8 cellular contexts compared by ENCODE assay signal in genomic region chr17:36947922-36948716, GRCh38. TPM values are rescaled to one million over a fixed set of nuclear protein-coding genes. Genes with fewer than 3 reads are reported as not detected.
A peak's percentile ranks its signal among the peaks of the same experiment; 100 is the strongest.
DNase-seq lines count a peak whose midpoint lies in the region; ATAC-seq and TF ChIP-seq lines count a peak whose summit lies in the region.

No MANE protein-coding gene starts in this region.

- peaks cover 54% of the 10 kb centered on the region for H3K4me1 Mint-ChIP-seq in activated CD4-positive, alpha-beta memory T cell treated with anti-CD3 and anti-CD28 coated beads, Interleukin-2, amount 10 ng/mL, durations not matched to agents 7 days and 5 days

- TF ChIP-seq CTCF in left ventricle myocardium inferior (IDR thresholded peaks at IDR 0.05; ENCODE audit: borderline replicate concordance) = no peak

- peak overlapping the region; percentile 89 for H3K4me3 ChIP-seq in left ventricle myocardium inferior
- peak overlapping the region; percentile 66 to 94 (median 85) for H3K4me3 ChIP-seq in skin epidermis

- H3K4me3 Mint-ChIP-seq in activated CD4-positive, alpha-beta memory T cell treated with anti-CD3 and anti-CD28 coated beads, Interleukin-2, amount 10 ng/mL, durations not matched to agents 7 days and 5 days = peak overlapping the region; percentile 91

- H3K27me3 Mint-ChIP-seq in activated CD4-positive, alpha-beta memory T cell treated with anti-CD3 and anti-CD28 coated beads, Interleukin-2, amount 10 ng/mL, durations not matched to agents 7 days and 5 days = peaks cover 48% of the 10 kb centered on the region

- H3K27ac Mint-ChIP-seq in activated CD4-positive, alpha-beta memory T cell treated with anti-CD3 and anti-CD28 coated beads, Interleukin-2, amount 10 ng/mL, durations not matched to agents 7 days and 5 days = peak overlapping the region; percentile 89

- CTCF ChIA-PET in activated CD4-positive, alpha-beta memory T cell treated with anti-CD3 and anti-CD28 coated beads, Interleukin-2, amount 10 ng/mL, durations not matched to agents 7 days and 5 days (lab: Charles Lee) = interaction anchor here (0.9 to 1.6 kb wide), 2 partner anchors 100 to 272 kb away, joined by 3 read pairs; no protein-coding TSS in a partner anchor

- peak; percentile 11 for ATAC-seq in HG03175 (IDR thresholded peaks at IDR 0.05; ENCODE audit: unreplicated experiment)
- ATAC-seq in GM19328 (IDR thresholded peaks at IDR 0.05; ENCODE audit: unreplicated experiment) = no peak

- H3K36me3 Mint-ChIP-seq in activated CD4-positive, alpha-beta memory T cell treated with anti-CD3 and anti-CD28 coated beads, Interleukin-2, amount 10 ng/mL, durations not matched to agents 7 days and 5 days (ENCODE audit: low read depth) = peaks cover 34% of the 10 kb centered on the region

- intact Hi-C loops in left ventricle myocardium inferior (cut with micrococcal nuclease) = no loop called here

- peaks cover 25% of the 10 kb centered on the region for H3K36me3 ChIP-seq in left ventricle myocardium inferior

- in situ Hi-C loops in Caki2 (cut with HindIII; ENCODE audit: low pct_unique_long_range_greater_than_20kb, low sequenced_read_pairs) = no loop called here

- H3K9me3 ChIP-seq in left ventricle myocardium inferior (replicated peaks) = no peaks in the 10 kb centered on the region

- POLR2A ChIA-PET in activated CD4-positive, alpha-beta memory T cell treated with anti-CD3 and anti-CD28 coated beads, Interleukin-2, amount 10 ng/mL, durations not matched to agents 7 days and 5 days (lab: Charles Lee) = interaction anchor here (0.6 to 2.2 kb wide), 16 partner anchors 10 to 411 kb away, joined by 3 to 10 read pairs (median 5); partner anchors contain the start of genes LHX1 and MRM1

- peaks cover 32% of the 10 kb centered on the region for H3K4me1 ChIP-seq in left ventricle myocardium inferior

- no peaks in the 10 kb centered on the region for H3K9me3 Mint-ChIP-seq in activated CD4-positive, alpha-beta memory T cell treated with anti-CD3 and anti-CD28 coated beads, Interleukin-2, amount 10 ng/mL, durations not matched to agents 7 days and 5 days

- DNase-seq in Caki2 (ENCODE audit: low read depth) (peak; percentile 27), left ventricle myocardium inferior (no peak), SK-N-DZ (ENCODE audit: low spot score) (no peak), occipital lobe (lab: John Stamatoyannopoulos, UW) (no peak)
- DNase-seq in activated CD4-positive, alpha-beta memory T cell treated with anti-CD3 and anti-CD28 coated beads, Interleukin-2, amount 10 ng/mL, durations not matched to agents 7 days and 5 days = no peak

- H3K27ac ChIP-seq in left ventricle myocardium inferior (replicated peaks) (peak overlapping the region; percentile 88), skin epidermis (peak overlapping the region in 20 of 21 experiments; percentile 30 to 96 (median 90))

- H3K27me3 ChIP-seq in left ventricle myocardium inferior (ENCODE audit: low read depth) = peaks cover 48% of the 10 kb centered on the region

RNA-seq across cellular contexts. Expression of gene AATF, which starts 0.6 kb away (rescaled TPM):
- total RNA-seq in Caki2 (2014; rRNA removed; shearing (Covaris generic); ENCODE audit: low replicate concordance) = 49.9 and 72.7 TPM in 2 replicates
- 10 to 100 TPM; 76.7 to 78.8 TPM for total RNA-seq in activated CD4-positive, alpha-beta memory T cell treated with anti-CD3 and anti-CD28 coated beads, Interleukin-2, amount 10 ng/mL, durations not matched to agents 7 days and 5 days
- total RNA-seq in left ventricle myocardium inferior (24.2 TPM), occipital lobe (16.1 TPM)
- 30.3 and 49.6 TPM in 2 replicates for polyA plus RNA-seq in SK-N-DZ (2014; cell fraction: cytosol; rRNA removed)
- polyA plus RNA-seq in SK-N-DZ (2014; cell fraction: nucleus; rRNA removed) = 15.5 and 27.1 TPM in 2 replicates

RNA-seq across cellular contexts. Expression of gene LHX1, which starts 10.8 kb away (rescaled TPM):
- 4.0 and 6.9 TPM in 2 replicates for total RNA-seq in Caki2 (2014; rRNA removed; shearing (Covaris generic); ENCODE audit: low replicate concordance)
- under 1 TPM; 0.18 TPM for total RNA-seq in activated CD4-positive, alpha-beta memory T cell treated with anti-CD3 and anti-CD28 coated beads, Interleukin-2, amount 10 ng/mL, durations not matched to agents 7 days and 5 days
- total RNA-seq in left ventricle myocardium inferior (not detected), occipital lobe (not detected)
- 0.21 TPM in 1 of 2 replicates, not detected in the other for polyA plus RNA-seq in SK-N-DZ (2014; cell fraction: cytosol; rRNA removed)
- not detected in 2 replicates for polyA plus RNA-seq in SK-N-DZ (2014; cell fraction: nucleus; rRNA removed)
